Comparison of ENCODE assay signal across 37 cellular contexts in the genomic region with DNA sequence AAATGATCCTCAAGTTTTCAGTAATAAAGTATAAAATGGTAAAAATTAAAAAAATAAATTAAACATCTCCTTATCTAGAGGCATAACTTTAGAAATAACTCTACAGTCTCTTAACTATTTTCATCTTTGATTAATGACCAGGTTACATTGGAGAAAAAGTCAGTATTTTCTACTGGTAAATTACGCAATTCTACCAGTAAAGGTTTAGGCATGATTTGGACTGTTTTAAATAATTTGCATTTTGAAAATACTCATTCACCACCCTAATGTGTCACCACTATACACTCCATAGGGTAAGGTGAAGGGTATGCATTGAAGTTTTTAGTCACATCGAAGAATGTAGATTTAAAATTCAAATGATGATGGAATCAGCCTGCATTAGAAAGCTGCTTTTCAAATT. TPM values are rescaled to one million over a fixed set of nuclear protein-coding genes. Genes with fewer than 3 reads are reported as not detected.
"Had no signal": no experiment of that assay in that cellular context is flagged by ENCODE, and none has a peak within 500 bp of the region (broad histone marks: within the 10 kb centered on the region; RNA-seq: fewer than 3 reads in every experiment).

No MANE protein-coding gene starts in this region.

- H2AFZ ChIP-seq: hepatocyte had no signal

- H3K27me3 ChIP-seq: adrenal gland, body of pancreas, esophagus squamous epithelium, gastroesophageal sphincter, heart right ventricle, hepatocyte had no signal

- H3K27ac ChIP-seq: adrenal gland, body of pancreas, epithelial cell of prostate, esophagus squamous epithelium, gastroesophageal sphincter, heart right ventricle, hepatocyte, WERI-Rb-1 had no signal

- DNase-seq: activated B cell treated with CpG ODN at 0.5 μM for 24 hours; activated CD4-positive, alpha-beta memory T cell treated with anti-CD3 and anti-CD28 coated beads for 36 hours; activated CD4-positive, alpha-beta T cell treated with anti-CD3 and anti-CD28 coated beads for 36 hours; activated CD4-positive, alpha-beta T cell treated with anti-CD3 and anti-CD28 coated beads, Interleukin-2, amount 10 ng/mL, durations not matched to agents 24 days and 14 days; activated CD4-positive, CD25-positive, alpha-beta regulatory T cell treated with anti-CD3 and anti-CD28 coated beads, Interleukin-2, amount 50 U/mL, for 72 hours; activated CD8-positive, alpha-beta memory T cell treated with anti-CD3 and anti-CD28 coated beads, Interleukin-2, amount 10 ng/mL, durations not matched to agents 7 days and 5 days; activated CD8-positive, alpha-beta memory T cell treated with anti-CD3 and anti-CD28 coated beads, Interleukin-2, amount 50 U/mL, for 4 hours; activated CD8-positive, alpha-beta T cell treated with anti-CD3 and anti-CD28 coated beads, Interleukin-2, amount 10 ng/mL, durations not matched to agents 7 days and 5 days; activated effector memory CD4-positive, alpha-beta T cell treated with anti-CD3 and anti-CD28 coated beads, Interleukin-2, amount 50 U/mL, for 16 hours; activated naive CD4-positive, alpha-beta T cell treated with anti-CD3 and anti-CD28 coated beads for 36 hours; activated naive CD8-positive, alpha-beta T cell treated with anti-CD3 and anti-CD28 coated beads for 36 hours; activated naive CD8-positive, alpha-beta T cell treated with anti-CD3 and anti-CD28 coated beads, Interleukin-2, amount 50 U/mL, for 24 hours; activated T-cell treated with anti-CD3 and anti-CD28 coated beads, Interleukin-2, amount 50 U/mL, for 1 hour; activated T-cell treated with anti-CD3 and anti-CD28 coated beads, Interleukin-2, amount 50 U/mL, for 48 hours; adrenal gland; amygdala; aorta; body of pancreas; caudate nucleus; cortex of kidney; dermis blood vessel endothelial cell; effector CD4-positive, alpha-beta T cell; effector memory CD8-positive, alpha-beta T cell; esophagus squamous epithelium; foreskin melanocyte; heart right ventricle; T1000; WERI-Rb-1 had no signal

- H3K4me2 ChIP-seq: hepatocyte had no signal

- H3K4me3 ChIP-seq: adrenal gland, body of pancreas, heart right ventricle, hepatocyte had no signal

- H3K9me3 ChIP-seq: adrenal gland, body of pancreas, esophagus squamous epithelium, gastroesophageal sphincter, heart right ventricle had no signal

- H3K4me1 ChIP-seq: adrenal gland, body of pancreas, esophagus squamous epithelium, gastroesophageal sphincter, heart right ventricle had no signal

- H3K36me3 ChIP-seq: adrenal gland, esophagus squamous epithelium, gastroesophageal sphincter, heart right ventricle, WERI-Rb-1 had no signal

- H3K79me2 ChIP-seq: hepatocyte had no signal

- FAIRE-seq: colon, endometrium, endothelial cell of umbilical vein had no signal

- ATAC-seq: activated CD4-positive, alpha-beta T cell treated with anti-CD3 and anti-CD28 coated beads for 36 hours; activated CD8-positive, alpha-beta memory T cell treated with anti-CD3 and anti-CD28 coated beads, Interleukin-2, amount 10 ng/mL, durations not matched to agents 7 days and 5 days; activated CD8-positive, alpha-beta T cell treated with anti-CD3 and anti-CD28 coated beads, Interleukin-2, amount 10 ng/mL, durations not matched to agents 7 days and 5 days; activated naive CD8-positive, alpha-beta T cell treated with anti-CD3 and anti-CD28 coated beads, Interleukin-2, amount 50 U/mL, for 24 hours; effector memory CD8-positive, alpha-beta T cell; gastroesophageal sphincter; heart right ventricle had no signal

RNA-seq across cellular contexts. Expression of a gene that starts 45.9 kb away (rescaled TPM):
- total RNA-seq: activated B cell treated with CpG ODN at 0.5 μM for 24 hours; activated CD4-positive, alpha-beta memory T cell treated with anti-CD3 and anti-CD28 coated beads for 36 hours; activated CD4-positive, alpha-beta T cell treated with anti-CD3 and anti-CD28 coated beads for 36 hours; activated CD4-positive, alpha-beta T cell treated with anti-CD3 and anti-CD28 coated beads, Interleukin-2, amount 10 ng/mL, durations not matched to agents 24 days and 14 days; activated CD8-positive, alpha-beta memory T cell treated with anti-CD3 and anti-CD28 coated beads for 36 hours; activated CD8-positive, alpha-beta memory T cell treated with anti-CD3 and anti-CD28 coated beads, Interleukin-2, amount 10 ng/mL, durations not matched to agents 7 days and 5 days; activated CD8-positive, alpha-beta T cell treated with anti-CD3 and anti-CD28 coated beads, Interleukin-2, amount 10 ng/mL, durations not matched to agents 7 days and 5 days; activated naive CD4-positive, alpha-beta T cell treated with anti-CD3 and anti-CD28 coated beads for 36 hours; activated naive CD8-positive, alpha-beta T cell treated with anti-CD3 and anti-CD28 coated beads for 36 hours; activated T-helper 1 cell treated with anti-CD3 and anti-CD28 coated beads, Interleukin-12 subunit alpha, Interleukin-12 subunit beta, Interleukin-2, Interleukin-4 antibody, amounts not matched to agents 30 ng/mL and 10 ng/mL and 1 ng/mL, durations not matched to agents 14 hours and 24 hours and 36 hours; activated T-helper 2 cell treated with anti-CD3 and anti-CD28 coated beads, Interferon-gamma antibody, Interleukin-2, Interleukin-4, amounts not matched to agents 10 μg/mL and 5 μg/mL and 100 μg/mL, durations not matched to agents 14 hours and 24 hours and 36 hours had no signal
